In genomic region chr19:7067122-7067521, GRCh38 we compare ENCODE assay signal across 8 cellular contexts. TPM values are rescaled to one million over a fixed set of nuclear protein-coding genes. Genes with fewer than 3 reads are reported as not detected.
A peak's percentile ranks its signal among the peaks of the same experiment; 100 is the strongest.
DNase-seq lines count a peak whose midpoint lies in the region; ATAC-seq, FAIRE-seq and TF ChIP-seq lines count a peak whose summit lies in the region.
"Not testable (repeated sequence)": the region's sequence is repeated elsewhere in the genome, so short reads cannot be mapped to it uniquely, and the experiment has no call there.
"Had no signal": no experiment of that assay in that cellular context is flagged by ENCODE, and none has a peak within 500 bp of the region (broad histone marks: within the 10 kb centered on the region; RNA-seq: fewer than 3 reads in every experiment).

No MANE protein-coding gene starts in this region.

- not testable (repeated sequence) for TF ChIP-seq POLR2A in GM12878 (IDR thresholded peaks at IDR 0.05; ENCODE audit: low read depth, low read length); prostate gland (IDR thresholded peaks at IDR 0.05)

- peak; percentile 36; the same call in 1 of the 2 replicates for TF ChIP-seq RAD21 in GM12878 (IDR thresholded peaks at IDR 0.05; ENCODE audit: insufficient read depth, low read depth, low read length)

- H3K27ac ChIP-seq in GM12878 (ENCODE audit: control insufficient read depth, insufficient read depth); left ventricle myocardium inferior (replicated peaks); prostate gland: not testable (repeated sequence)

- peaks cover 12% of the 10 kb centered on the region for H3K79me2 ChIP-seq in GM12878 (ENCODE audit: control insufficient read depth, insufficient read depth, low read length)

- CTCF ChIA-PET in GM12878 (lab: Yijun Ruan, JAX): not testable (repeated sequence)

- in situ Hi-C loops in GM12878 (cut with MboI): not testable (repeated sequence)

- not testable (repeated sequence) for H4K20me1 ChIP-seq in GM12878 (ENCODE audit: control insufficient read depth, insufficient read depth)

- not testable (repeated sequence) for H3K4me1 ChIP-seq in GM12878 (ENCODE audit: control insufficient read depth, insufficient read depth, low read length); prostate gland (replicated peaks)
- H3K4me1 ChIP-seq in left ventricle myocardium inferior: peaks cover 16% of the 10 kb centered on the region

- 57% methylated on average over 13 of the region's 13 CpGs for WGBS in GM12878 (ENCODE audit: insufficient coverage, insufficient replicate concordance, low lambda C conversion rate, missing lambda C conversion rate)
- WGBS in prostate gland: 50% methylated on average over 13 of the region's 13 CpGs

- not testable (repeated sequence) for H2AFZ ChIP-seq in GM12878 (ENCODE audit: control insufficient read depth, low read depth, low read length)

- not testable (repeated sequence) for H3K9me3 ChIP-seq in GM12878 (replicated peaks; ENCODE audit: control insufficient read depth, insufficient read depth, low read length); left ventricle myocardium inferior (replicated peaks); prostate gland

- not testable (repeated sequence) for H3K27me3 ChIP-seq in GM12878 (replicated peaks in 1 of 2; ENCODE audit: control insufficient read depth in 2 of 2, insufficient read depth in 2 of 2, low read length in 1 of 2); left ventricle myocardium inferior (ENCODE audit: low read depth); prostate gland (replicated peaks; ENCODE audit: insufficient read depth)

- POLR2A ChIA-PET in GM12878 (lab: Charles Lee): not testable (repeated sequence)

- DNase-seq in DMS 273 (lab: John Stamatoyannopoulos, UW; ENCODE audit: unreplicated experiment) (peak; percentile 73), MV-4-11 (lab: John Stamatoyannopoulos, UW) (peak; percentile 36), SHP77 treated with DMSO at 0.1 percent for 48 hours (lab: John Stamatoyannopoulos, UW) (peak; percentile 15), prostate gland (ENCODE audit: low spot score) (peak; percentile 1)
- not testable (repeated sequence) for DNase-seq in GM12878 (ENCODE audit: low read depth, low spot score); left ventricle myocardium inferior

- RAD21 ChIA-PET in GM12878 (lab: Charles Lee; ENCODE audit: unreplicated experiment): not testable (repeated sequence)

- not testable (repeated sequence) for H3K4me2 ChIP-seq in GM12878 (ENCODE audit: control insufficient read depth, insufficient read depth)

- FAIRE-seq in GM12878 (lab: Jason Lieb, UNC): not testable (repeated sequence)

- intact Hi-C loops in GM12878 (cut with micrococcal nuclease; ENCODE audit: unreplicated experiment); left ventricle myocardium inferior (cut with micrococcal nuclease); prostate gland (cut with DNase I): not testable (repeated sequence)

- SMC1A ChIA-PET in GM12878 (lab: Charles Lee; ENCODE audit: uncharacterized antibody, unreplicated experiment): not testable (repeated sequence)

- H3K4me3 ChIP-seq in GM12878, left ventricle myocardium inferior, prostate gland: not testable (repeated sequence)

- TF ChIP-seq EP300 in GM12878 (IDR thresholded peaks at IDR 0.05; ENCODE audit: borderline replicate concordance in 1 of 2, control insufficient read depth in 1 of 2, low read depth in 2 of 2, low read length in 2 of 2): not testable (repeated sequence)

- H3K9ac ChIP-seq in GM12878 (ENCODE audit: control insufficient read depth, insufficient read depth, low read length): not testable (repeated sequence)

- H3K36me3 ChIP-seq in GM12878 (ENCODE audit: control insufficient read depth in 2 of 2, insufficient read depth in 2 of 2, low read length in 1 of 2); prostate gland: not testable (repeated sequence)
- peaks cover 16% of the 10 kb centered on the region for H3K36me3 ChIP-seq in left ventricle myocardium inferior

- TF ChIP-seq CTCF in GM12878 (IDR thresholded peaks at IDR 0.05 in 2 of 3, conservative IDR thresholded peaks at IDR 0.05 in 1 of 3; ENCODE audit: control insufficient read depth in 2 of 3, extremely low read depth in 1 of 3, insufficient read depth in 1 of 3, low read depth in 3 of 3, low read length in 3 of 3) (peak; percentile 3 to 20 (median 18); a peak in 2 of 6 replicates), left ventricle myocardium inferior (IDR thresholded peaks at IDR 0.05; ENCODE audit: borderline replicate concordance) (peak; percentile 40)
- TF ChIP-seq CTCF in prostate gland (IDR thresholded peaks at IDR 0.05): not testable (repeated sequence)

- BruUV-seq in GM12878 (replicated peaks; lab: Mats Ljungman, UMichigan): not testable (repeated sequence)

- not testable (repeated sequence) for ATAC-seq in GM12878

RNA-seq across cellular contexts. Expression of gene ZNF557, which starts 2.4 kb away (rescaled TPM):
- 34.6 and 36.2 TPM in 2 replicates for total RNA-seq in GM12878 (2013; cell fraction: nucleolus; rRNA removed)
- total RNA-seq in GM12878 (2014; rRNA removed) (11.0 and 12.4 TPM in 2 replicates), GM12878 (2014; rRNA removed; fragmentation: Illumina TruSeq; extraction: Trizol) (10.9 and 11.4 TPM in 2 replicates), GM12878 (2021) (10.7 and 12.1 TPM in 2 replicates), left ventricle myocardium inferior (3.5 TPM), prostate gland (10 to 100 TPM; 12.2 to 14.7 TPM)
- polyA plus RNA-seq in GM12878 (2011; ENCODE audit: low read depth): 2.2 TPM
- polyA plus RNA-seq in GM12878 (2011; rRNA removed) (10.4 and 11.8 TPM in 2 replicates), GM12878 (2014; fragmentation: Illumina TruSeq; extraction: Trizol) (4.8 and 5.0 TPM in 2 replicates), GM12878 (2014; fragmentation: Nextera tagmentation; extraction: Ambion mirVana) (1 to 10 TPM; 5.0 to 5.5 TPM), GM12878 (2014; rRNA removed) (3.8 and 3.9 TPM in 2 replicates), GM12878 (2016; fragmentation: Nextera tagmentation; extraction: Ambion mirVana) (1 to 10 TPM; 8.1 to 10.0 TPM)
- polyA plus RNA-seq in GM12878 (2011; cell fraction: cytosol; rRNA removed): 7.2 and 7.4 TPM in 2 replicates
- 9.0 and 10.2 TPM in 2 replicates for polyA plus RNA-seq in GM12878 (2011; cell fraction: nucleus; rRNA removed)
- 3.2 and 3.9 TPM in 2 replicates for polyA plus RNA-seq in GM12878 (2012)
- 24.1 and 29.0 TPM in 2 replicates for polyA minus RNA-seq in GM12878 (2011; rRNA and poly(A)+ RNA removed)
- polyA minus RNA-seq in GM12878 (2011; cell fraction: cytosol; rRNA and poly(A)+ RNA removed): 8.4 and 9.5 TPM in 2 replicates
- polyA minus RNA-seq in GM12878 (2011; cell fraction: nucleus; rRNA and poly(A)+ RNA removed): 10.5 and 17.7 TPM in 2 replicates

RNA-seq across cellular contexts. Expression of gene MBD3L3, which starts 8.6 kb away (rescaled TPM):
- not detected in 2 replicates for total RNA-seq in GM12878 (2013; cell fraction: nucleolus; rRNA removed)
- total RNA-seq in GM12878 (2014; rRNA removed) (not detected in 2 replicates), GM12878 (2014; rRNA removed; fragmentation: Illumina TruSeq; extraction: Trizol) (not detected in 2 replicates), GM12878 (2021) (not detected in 2 replicates), left ventricle myocardium inferior (not detected), prostate gland (1 to 10 TPM in 1 of 2 donors, not detected in 1; 1.5 TPM)
- not detected for polyA plus RNA-seq in GM12878 (2011; ENCODE audit: low read depth)
- polyA plus RNA-seq in GM12878 (2011; rRNA removed) (not detected in 2 replicates), GM12878 (2014; fragmentation: Illumina TruSeq; extraction: Trizol) (not detected in 2 replicates), GM12878 (2014; fragmentation: Nextera tagmentation; extraction: Ambion mirVana) (not detected), GM12878 (2014; rRNA removed) (not detected in 2 replicates), GM12878 (2016; fragmentation: Nextera tagmentation; extraction: Ambion mirVana) (not detected)
- polyA plus RNA-seq in GM12878 (2011; cell fraction: cytosol; rRNA removed): not detected in 2 replicates
- not detected in 2 replicates for polyA plus RNA-seq in GM12878 (2011; cell fraction: nucleus; rRNA removed)
- polyA plus RNA-seq in GM12878 (2012): not detected in 2 replicates
- polyA minus RNA-seq in GM12878 (2011; rRNA and poly(A)+ RNA removed): not detected in 2 replicates
- not detected in 2 replicates for polyA minus RNA-seq in GM12878 (2011; cell fraction: cytosol; rRNA and poly(A)+ RNA removed)
- polyA minus RNA-seq in GM12878 (2011; cell fraction: nucleus; rRNA and poly(A)+ RNA removed): not detected in 2 replicates
- total RNA-seq: astrocyte, mucosa of gallbladder had no signal

RNA-seq across cellular contexts. Expression of gene MBD3L2, which starts 18.0 kb away (rescaled TPM):
- not detected in 2 replicates for total RNA-seq in GM12878 (2013; cell fraction: nucleolus; rRNA removed)
- total RNA-seq in GM12878 (2014; rRNA removed) (not detected in 2 replicates), GM12878 (2014; rRNA removed; fragmentation: Illumina TruSeq; extraction: Trizol) (not detected in 2 replicates), GM12878 (2021) (not detected in 2 replicates), left ventricle myocardium inferior (not detected), prostate gland (not detected)
- not detected for polyA plus RNA-seq in GM12878 (2011; ENCODE audit: low read depth)
- polyA plus RNA-seq in GM12878 (2011; rRNA removed) (not detected in 2 replicates), GM12878 (2014; fragmentation: Illumina TruSeq; extraction: Trizol) (not detected in 2 replicates), GM12878 (2014; fragmentation: Nextera tagmentation; extraction: Ambion mirVana) (not detected), GM12878 (2014; rRNA removed) (not detected in 2 replicates), GM12878 (2016; fragmentation: Nextera tagmentation; extraction: Ambion mirVana) (not detected)
- polyA plus RNA-seq in GM12878 (2011; cell fraction: cytosol; rRNA removed): not detected in 2 replicates
- polyA plus RNA-seq in GM12878 (2011; cell fraction: nucleus; rRNA removed): not detected in 2 replicates
- not detected in 2 replicates for polyA plus RNA-seq in GM12878 (2012)
- polyA minus RNA-seq in GM12878 (2011; rRNA and poly(A)+ RNA removed): not detected in 2 replicates
- not detected in 2 replicates for polyA minus RNA-seq in GM12878 (2011; cell fraction: cytosol; rRNA and poly(A)+ RNA removed)
- not detected in 2 replicates for polyA minus RNA-seq in GM12878 (2011; cell fraction: nucleus; rRNA and poly(A)+ RNA removed)
- total RNA-seq: mucosa of gallbladder had no signal

RNA-seq across cellular contexts. Expression of gene MBD3L4, which starts 27.1 kb away (rescaled TPM):
- total RNA-seq in GM12878 (2013; cell fraction: nucleolus; rRNA removed): not detected in 2 replicates
- total RNA-seq in GM12878 (2014; rRNA removed): not detected in 2 replicates
- not detected in 2 replicates for total RNA-seq in GM12878 (2014; rRNA removed; fragmentation: Illumina TruSeq; extraction: Trizol)
- not detected in 2 replicates for total RNA-seq in GM12878 (2021)
- not detected for polyA plus RNA-seq in GM12878 (2011; ENCODE audit: low read depth)
- not detected in 2 replicates for polyA plus RNA-seq in GM12878 (2011; rRNA removed)
- polyA plus RNA-seq in GM12878 (2011; cell fraction: cytosol; rRNA removed): not detected in 2 replicates
- polyA plus RNA-seq in GM12878 (2011; cell fraction: nucleus; rRNA removed): not detected in 2 replicates
- not detected in 2 replicates for polyA plus RNA-seq in GM12878 (2012)
- not detected in 2 replicates for polyA plus RNA-seq in GM12878 (2014; fragmentation: Illumina TruSeq; extraction: Trizol)
- polyA plus RNA-seq in GM12878 (2014; fragmentation: Nextera tagmentation; extraction: Ambion mirVana): not detected
- not detected in 2 replicates for polyA plus RNA-seq in GM12878 (2014; rRNA removed)
- polyA plus RNA-seq in GM12878 (2016; fragmentation: Nextera tagmentation; extraction: Ambion mirVana): not detected
- polyA minus RNA-seq in GM12878 (2011; rRNA and poly(A)+ RNA removed): not detected in 2 replicates
- polyA minus RNA-seq in GM12878 (2011; cell fraction: cytosol; rRNA and poly(A)+ RNA removed): not detected in 2 replicates
- not detected in 2 replicates for polyA minus RNA-seq in GM12878 (2011; cell fraction: nucleus; rRNA and poly(A)+ RNA removed)
- not detected for total RNA-seq in left ventricle myocardium inferior
- 1 to 10 TPM in 1 of 2 donors, not detected in 1; 1.5 TPM for total RNA-seq in prostate gland
- total RNA-seq: astrocyte, mucosa of gallbladder had no signal

RNA-seq across cellular contexts. Expression of gene MBD3L5, which starts 36.7 kb away (rescaled TPM):
- not detected in 2 replicates for total RNA-seq in GM12878 (2013; cell fraction: nucleolus; rRNA removed)
- total RNA-seq in GM12878 (2014; rRNA removed) (not detected in 2 replicates), GM12878 (2014; rRNA removed; fragmentation: Illumina TruSeq; extraction: Trizol) (not detected in 2 replicates), GM12878 (2021) (not detected in 2 replicates), left ventricle myocardium inferior (not detected), prostate gland (not detected)
- polyA plus RNA-seq in GM12878 (2011; ENCODE audit: low read depth): not detected
- polyA plus RNA-seq in GM12878 (2011; rRNA removed) (not detected in 2 replicates), GM12878 (2014; fragmentation: Illumina TruSeq; extraction: Trizol) (not detected in 2 replicates), GM12878 (2014; fragmentation: Nextera tagmentation; extraction: Ambion mirVana) (not detected), GM12878 (2014; rRNA removed) (not detected in 2 replicates), GM12878 (2016; fragmentation: Nextera tagmentation; extraction: Ambion mirVana) (not detected)
- polyA plus RNA-seq in GM12878 (2011; cell fraction: cytosol; rRNA removed): not detected in 2 replicates
- not detected in 2 replicates for polyA plus RNA-seq in GM12878 (2011; cell fraction: nucleus; rRNA removed)
- polyA plus RNA-seq in GM12878 (2012): not detected in 2 replicates
- polyA minus RNA-seq in GM12878 (2011; rRNA and poly(A)+ RNA removed): not detected in 2 replicates
- not detected in 2 replicates for polyA minus RNA-seq in GM12878 (2011; cell fraction: cytosol; rRNA and poly(A)+ RNA removed)
- polyA minus RNA-seq in GM12878 (2011; cell fraction: nucleus; rRNA and poly(A)+ RNA removed): not detected in 2 replicates
- total RNA-seq: astrocyte, mucosa of gallbladder had no signal
